19 cellular contexts compared by ENCODE assay signal in genomic region chr2:128601298-128602037, GRCh38.
DNase-seq lines count a peak whose midpoint lies in the region; ATAC-seq and TF ChIP-seq lines count a peak whose summit lies in the region.
"Had no signal": no experiment of that assay in that cellular context is flagged by ENCODE, and none has a peak within 500 bp of the region (broad histone marks: within the 10 kb centered on the region; RNA-seq: fewer than 3 reads in every experiment).

No MANE protein-coding gene starts in this region.

- TF ChIP-seq POLR2A in Peyer's patch (IDR thresholded peaks at IDR 0.05) = no peak

- H3K36me3 ChIP-seq in Peyer's patch = no peaks in the 10 kb centered on the region
- H3K36me3 ChIP-seq in upper lobe of right lung = no peaks in the 10 kb centered on the region
- H3K36me3 ChIP-seq: breast epithelium had no signal

- H3K4me1 ChIP-seq in Peyer's patch (no peaks in the 10 kb centered on the region), upper lobe of right lung (no peaks in the 10 kb centered on the region)
- H3K4me1 ChIP-seq: breast epithelium had no signal

- peak; percentile 62 for DNase-seq in cardiac septum (ENCODE audit: low spot score)
- DNase-seq in left cardiac atrium = no peak
- DNase-seq in Peyer's patch = peak in 2 of 3 donors; percentile 27 to 43
- peak; percentile 68 for DNase-seq in mesenteric fat pad (ENCODE audit: low spot score)
- peak; percentile 36 for DNase-seq in upper lobe of right lung
- DNase-seq in HPDE6-E6E7 (ENCODE audit: extremely low spot score) = no peak
- DNase-seq: C1 segment of cervical spinal cord; DMS79 treated with DMSO at 0.1 percent for 48 hours; effector CD8-positive, alpha-beta T cell; kidney glomerular epithelial cell; NCI-H1417 treated with DMSO at 0.1 percent for 48 hours; NCI-H2081; NCI-H2227 treated with DMSO at 0.1 percent for 48 hours; NCI-H69; occipital lobe; trophoblast cell had no signal

- no peak overlapping the region for H3K27ac ChIP-seq in Peyer's patch
- H3K27ac ChIP-seq in upper lobe of right lung = no peak overlapping the region
- H3K27ac ChIP-seq: breast epithelium had no signal

- TF ChIP-seq CTCF in Peyer's patch (IDR thresholded peaks at IDR 0.05) (no peak), upper lobe of right lung (IDR thresholded peaks at IDR 0.05) (no peak)

- no peak for ATAC-seq in left cardiac atrium
- no peak for ATAC-seq in upper lobe of right lung
- ATAC-seq in HG03342 (IDR thresholded peaks at IDR 0.05; ENCODE audit: unreplicated experiment) = no peak
- ATAC-seq: activated naive CD4-positive, alpha-beta T cell treated with anti-CD3 and anti-CD28 coated beads, Interleukin-2, amount 50 U/mL, for 72 hours had no signal

- H3K4me3 ChIP-seq in Peyer's patch (no peak overlapping the region), upper lobe of right lung (no peak overlapping the region)
- H3K4me3 ChIP-seq: breast epithelium had no signal

- intact Hi-C loops in cardiac septum (cut with DNase I) (no loop called here), left cardiac atrium (cut with DNase I) (no loop called here), upper lobe of right lung (cut with DNase I) (no loop called here)

- no peaks in the 10 kb centered on the region for H3K27me3 ChIP-seq in Peyer's patch
- no peaks in the 10 kb centered on the region for H3K27me3 ChIP-seq in upper lobe of right lung
- H3K27me3 ChIP-seq: breast epithelium had no signal

- H3K9me3 ChIP-seq in Peyer's patch (no peaks in the 10 kb centered on the region), upper lobe of right lung (no peaks in the 10 kb centered on the region)
- H3K9me3 ChIP-seq: breast epithelium had no signal

Comparison
In these comparisons a context has a peak if more than half of its experiments do, and no peak if none do; other contexts are left out.
1. DNase-seq: peak in cardiac septum (single experiment), Peyer's patch (2 of 3), mesenteric fat pad (single experiment) and upper lobe of right lung (single experiment); none in left cardiac atrium (single experiment) and HPDE6-E6E7 (single experiment).